ENCODE assay signal across 9 cellular contexts in the genomic region with DNA sequence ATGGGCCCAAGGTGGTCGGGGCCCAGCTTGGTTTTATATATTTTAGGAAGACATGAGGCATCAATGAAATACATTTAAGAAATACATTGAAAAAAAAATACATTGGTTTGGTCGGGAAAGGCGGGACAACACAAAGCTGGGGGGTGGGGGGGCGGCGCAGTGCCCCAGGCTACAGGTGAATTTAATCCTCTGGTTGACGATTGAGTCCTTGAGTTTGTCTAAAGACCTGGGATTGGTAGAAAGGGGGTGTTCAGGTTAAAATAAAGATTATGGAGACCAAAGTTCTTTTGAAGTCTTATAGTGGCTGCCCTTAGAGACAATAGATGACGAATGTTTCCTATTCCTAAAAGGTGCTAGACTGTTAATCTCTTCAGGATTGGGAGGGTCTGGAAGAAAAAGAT. TPM values are rescaled to one million over a fixed set of nuclear protein-coding genes. Genes with fewer than 3 reads are reported as not detected.
DNase-seq lines count a peak whose midpoint lies in the region; ATAC-seq and TF ChIP-seq lines count a peak whose summit lies in the region.
"Had no signal": no experiment of that assay in that cellular context is flagged by ENCODE, and none has a peak within 500 bp of the region (broad histone marks: within the 10 kb centered on the region; RNA-seq: fewer than 3 reads in every experiment).

No MANE protein-coding gene starts in this region.

- DNase-seq in GM23338 (ENCODE audit: low spot score), result no peak
- no peak for DNase-seq in activated CD8-positive, alpha-beta T cell treated with anti-CD3 and anti-CD28 coated beads, Interleukin-2, amount 10 ng/mL, durations not matched to agents 7 days and 5 days
- no peak for DNase-seq in hepatocyte (ENCODE audit: low spot score)
- DNase-seq in spleen, result no peak
- no peak for DNase-seq in A172 (ENCODE audit: low spot score)
- DNase-seq: nucleus accumbens had no signal

- TF ChIP-seq CTCF in GM23338 (conservative IDR thresholded peaks at IDR 0.05; ENCODE audit: low read depth in 2 of 2), result no peak
- TF ChIP-seq CTCF in hepatocyte (IDR thresholded peaks at IDR 0.05; ENCODE audit: poor library complexity), result no peak
- no peak for TF ChIP-seq CTCF in spleen (IDR thresholded peaks at IDR 0.05 in 8 of 11, conservative IDR thresholded peaks at IDR 0.05 in 3 of 11)

- H3K79me2 ChIP-seq in GM23338 (replicated peaks; ENCODE audit: insufficient read depth) (peaks cover 23% of the 10 kb centered on the region), hepatocyte (peaks cover 37% of the 10 kb centered on the region)

- peaks cover 18% of the 10 kb centered on the region for H3K27me3 Mint-ChIP-seq in GM23338 (ENCODE audit: insufficient read depth, low read depth, poor library complexity)
- no peaks in the 10 kb centered on the region for H3K27me3 Mint-ChIP-seq in activated CD8-positive, alpha-beta T cell treated with anti-CD3 and anti-CD28 coated beads, Interleukin-2, amount 10 ng/mL, durations not matched to agents 7 days and 5 days (ENCODE audit: low read depth)

- peaks cover 8% of the 10 kb centered on the region; the same call in 2 of the 3 replicates for H3K36me3 Mint-ChIP-seq in GM23338 (ENCODE audit: low read depth)
- H3K36me3 Mint-ChIP-seq in activated CD8-positive, alpha-beta T cell treated with anti-CD3 and anti-CD28 coated beads, Interleukin-2, amount 10 ng/mL, durations not matched to agents 7 days and 5 days (ENCODE audit: low read depth), result peaks cover 66% of the 10 kb centered on the region

- ATAC-seq in GM23338 (no peak), GM18502 (IDR thresholded peaks at IDR 0.05; ENCODE audit: poor library complexity, unreplicated experiment) (no peak), GM21786 (IDR thresholded peaks at IDR 0.05; ENCODE audit: unreplicated experiment) (no peak)
- ATAC-seq in activated CD8-positive, alpha-beta T cell treated with anti-CD3 and anti-CD28 coated beads, Interleukin-2, amount 10 ng/mL, durations not matched to agents 7 days and 5 days, result no peak
- ATAC-seq: HCT116 had no signal

- H3K27me3 ChIP-seq in GM23338 (ENCODE audit: insufficient read depth), result peaks cover 1% of the 10 kb centered on the region; the same call in 1 of the 2 replicates
- peaks cover 14% of the 10 kb centered on the region for H3K27me3 ChIP-seq in hepatocyte
- peaks cover 0 to 5% (median 0%) of the 10 kb centered on the region in 7 donors for H3K27me3 ChIP-seq in spleen (replicated peaks in 1 of 7)

- H3K9me3 ChIP-seq in hepatocyte (ENCODE audit: low read depth) (no peaks in the 10 kb centered on the region), spleen (no peaks in the 10 kb centered on the region)

- H4K20me1 ChIP-seq in GM23338 (replicated peaks; ENCODE audit: insufficient read depth) (peaks cover 10% of the 10 kb centered on the region), hepatocyte (ENCODE audit: insufficient read depth, poor library complexity, severe bottlenecking) (no peaks in the 10 kb centered on the region)

- CTCF ChIA-PET in activated CD8-positive, alpha-beta T cell treated with anti-CD3 and anti-CD28 coated beads, Interleukin-2, amount 10 ng/mL, durations not matched to agents 7 days and 5 days (lab: Charles Lee), result interaction anchor here (0.8 to 4.0 kb wide), 18 partner anchors 8 to 202 kb away, joined by 3 to 38 read pairs (median 4); partner anchors contain the start of genes IFITM2 and PGGHG

- peak overlapping the region; percentile 74; the same call in 1 of the 2 replicates for H3K27ac Mint-ChIP-seq in GM23338
- H3K27ac Mint-ChIP-seq in activated CD8-positive, alpha-beta T cell treated with anti-CD3 and anti-CD28 coated beads, Interleukin-2, amount 10 ng/mL, durations not matched to agents 7 days and 5 days, result peak overlapping the region; percentile 98

- peaks cover 61% of the 10 kb centered on the region for H3K4me1 Mint-ChIP-seq in GM23338
- H3K4me1 Mint-ChIP-seq in activated CD8-positive, alpha-beta T cell treated with anti-CD3 and anti-CD28 coated beads, Interleukin-2, amount 10 ng/mL, durations not matched to agents 7 days and 5 days (ENCODE audit: low read depth), result peaks cover 22% of the 10 kb centered on the region

- no peak overlapping the region for H2AFZ ChIP-seq in GM23338
- H2AFZ ChIP-seq in hepatocyte, result no peak overlapping the region

- TF ChIP-seq POLR2A in spleen (IDR thresholded peaks at IDR 0.05), result no peak

- H3K36me3 ChIP-seq in GM23338 (ENCODE audit: insufficient read depth) (no peaks in the 10 kb centered on the region), hepatocyte (replicated peaks; ENCODE audit: insufficient read depth, low read depth) (no peaks in the 10 kb centered on the region), spleen (peaks cover 0 to 22% (median 8%) of the 10 kb centered on the region in 6 donors)

- no peaks in the 10 kb centered on the region for H3K9me2 ChIP-seq in GM23338 (ENCODE audit: insufficient read depth)
- no peaks in the 10 kb centered on the region for H3K9me2 ChIP-seq in hepatocyte (replicated peaks; ENCODE audit: insufficient read depth)

- H3K27ac ChIP-seq in GM23338 (ENCODE audit: low read depth) (peak overlapping the region; percentile 32), hepatocyte (no peak overlapping the region), spleen (peak overlapping the region; percentile 84 to 98 (median 96))

- intact Hi-C loops in spleen (cut with DNase I; ENCODE audit: low total_unique reads), result no loop called here

- peaks cover 44% of the 10 kb centered on the region for H3K4me1 ChIP-seq in GM23338 (ENCODE audit: insufficient read depth)
- H3K4me1 ChIP-seq in hepatocyte (ENCODE audit: insufficient read depth), result peaks cover 42% of the 10 kb centered on the region
- peaks cover 24 to 78% (median 58%) of the 10 kb centered on the region in 6 donors for H3K4me1 ChIP-seq in spleen

- H3K4me3 ChIP-seq in GM23338, result peak overlapping the region; percentile 70
- no peak overlapping the region for H3K4me3 ChIP-seq in hepatocyte
- H3K4me3 ChIP-seq in spleen, result peak overlapping the region; percentile 64 to 89 (median 68)

- 37% methylated on average over 7 of the region's 7 CpGs for WGBS in hepatocyte (ENCODE audit: low lambda C conversion rate, missing lambda C conversion rate)
- WGBS in spleen, 5 donors, result 52 to 76% (median 69%) methylated on average over 7 of the region's 7 CpGs

- H3K4me2 ChIP-seq in GM23338 (peak overlapping the region; percentile 84), hepatocyte (peak overlapping the region; percentile 84)

- POLR2A ChIA-PET in activated CD8-positive, alpha-beta T cell treated with anti-CD3 and anti-CD28 coated beads, Interleukin-2, amount 10 ng/mL, durations not matched to agents 7 days and 5 days (lab: Charles Lee), result interaction anchor here (0.7 to 4.8 kb wide), 26 partner anchors 8 to 404 kb away, joined by 3 to 73 read pairs (median 9); partner anchors contain the start of genes BET1L, IFITM2, IFITM5 and NLRP6

- peak overlapping the region; percentile 65 for H3K4me3 Mint-ChIP-seq in GM23338
- peak overlapping the region; percentile 87 for H3K4me3 Mint-ChIP-seq in activated CD8-positive, alpha-beta T cell treated with anti-CD3 and anti-CD28 coated beads, Interleukin-2, amount 10 ng/mL, durations not matched to agents 7 days and 5 days

- H3K9me3 Mint-ChIP-seq in GM23338, result no peaks in the 10 kb centered on the region
- no peaks in the 10 kb centered on the region for H3K9me3 Mint-ChIP-seq in activated CD8-positive, alpha-beta T cell treated with anti-CD3 and anti-CD28 coated beads, Interleukin-2, amount 10 ng/mL, durations not matched to agents 7 days and 5 days (ENCODE audit: insufficient read depth)

- peaks cover 25% of the 10 kb centered on the region for H3F3A ChIP-seq in GM23338 (replicated peaks; ENCODE audit: low read depth)

RNA-seq across cellular contexts. Expression of gene IFITM1, which starts 3.1 kb away (rescaled TPM):
- total RNA-seq in GM23338 (2014; rRNA removed; shearing (Covaris generic)), result 396 and 409 TPM in 2 replicates
- polyA plus RNA-seq in GM23338 (2016; fragmentation: Nextera tagmentation; extraction: Ambion mirVana), result 1,180 and 1,194 TPM in 2 replicates
- total RNA-seq in activated CD8-positive, alpha-beta T cell treated with anti-CD3 and anti-CD28 coated beads, Interleukin-2, amount 10 ng/mL, durations not matched to agents 7 days and 5 days, result 1,000 to 10,000 TPM; 1,265 to 1,278 TPM
- 98.0 and 98.9 TPM in 2 replicates for total RNA-seq in hepatocyte
- 159 and 201 TPM in 2 replicates for polyA plus RNA-seq in hepatocyte
- total RNA-seq in spleen, result 100 to 1,000 TPM; 333 to 670 (median 510) TPM
- 100 to 1,000 TPM; 314 to 496 (median 327) TPM for polyA plus RNA-seq in spleen
- total RNA-seq in A172 (2014; rRNA removed; shearing (Covaris generic)), result 3.1 and 4.5 TPM in 2 replicates

RNA-seq across cellular contexts. Expression of gene IFITM3, which starts 3.8 kb away (rescaled TPM):
- total RNA-seq in GM23338 (2014; rRNA removed; shearing (Covaris generic)), result 72.4 and 82.3 TPM in 2 replicates
- polyA plus RNA-seq in GM23338 (2016; fragmentation: Nextera tagmentation; extraction: Ambion mirVana) (829 and 840 TPM in 2 replicates), hepatocyte (2,035 and 2,121 TPM in 2 replicates), spleen (100 to 1,000 TPM; 391 to 618 (median 599) TPM)
- total RNA-seq in activated CD8-positive, alpha-beta T cell treated with anti-CD3 and anti-CD28 coated beads, Interleukin-2, amount 10 ng/mL, durations not matched to agents 7 days and 5 days, result 100 to 1,000 TPM; 174 to 182 TPM
- total RNA-seq in hepatocyte (166 and 182 TPM in 2 replicates), spleen (100 to 1,000 TPM; 314 to 942 (median 472) TPM)
- total RNA-seq in A172 (2014; rRNA removed; shearing (Covaris generic)), result 63.1 and 73.6 TPM in 2 replicates

RNA-seq across cellular contexts. Expression of gene IFITM2, which starts 9.3 kb away (rescaled TPM):
- 57.3 and 91.2 TPM in 2 replicates for total RNA-seq in GM23338 (2014; rRNA removed; shearing (Covaris generic))
- polyA plus RNA-seq in GM23338 (2016; fragmentation: Nextera tagmentation; extraction: Ambion mirVana) (857 and 906 TPM in 2 replicates), hepatocyte (504 and 535 TPM in 2 replicates), spleen (1,000 to 10,000 TPM in 1 of 3 donors, 100 to 1,000 TPM in 2; 680 to 1,006 (median 885) TPM)
- total RNA-seq in activated CD8-positive, alpha-beta T cell treated with anti-CD3 and anti-CD28 coated beads, Interleukin-2, amount 10 ng/mL, durations not matched to agents 7 days and 5 days, result 1,000 to 10,000 TPM; 2,197 to 2,304 TPM
- total RNA-seq in hepatocyte (59.2 and 74.6 TPM in 2 replicates), spleen (1,000 to 10,000 TPM in 4 of 7 donors, 100 to 1,000 TPM in 3; 507 to 1,635 (median 1,062) TPM)
- total RNA-seq in A172 (2014; rRNA removed; shearing (Covaris generic)), result 17.6 and 22.6 TPM in 2 replicates

RNA-seq across cellular contexts. Expression of gene IFITM5, which starts 17.6 kb away (rescaled TPM):
- not detected in 2 replicates for total RNA-seq in GM23338 (2014; rRNA removed; shearing (Covaris generic))
- 0.42 TPM in 1 of 2 replicates, not detected in the other for polyA plus RNA-seq in GM23338 (2016; fragmentation: Nextera tagmentation; extraction: Ambion mirVana)
- total RNA-seq in activated CD8-positive, alpha-beta T cell treated with anti-CD3 and anti-CD28 coated beads, Interleukin-2, amount 10 ng/mL, durations not matched to agents 7 days and 5 days, result not detected
- not detected in 2 replicates for total RNA-seq in hepatocyte
- 0.36 TPM in 1 of 2 replicates, not detected in the other for polyA plus RNA-seq in hepatocyte
- not detected for total RNA-seq in spleen
- not detected for polyA plus RNA-seq in spleen
- not detected in 2 replicates for total RNA-seq in A172 (2014; rRNA removed; shearing (Covaris generic))

RNA-seq across cellular contexts. Expression of gene PGGHG, which starts 28.0 kb away (rescaled TPM):
- total RNA-seq in GM23338 (2014; rRNA removed; shearing (Covaris generic)), result 45.4 and 55.8 TPM in 2 replicates
- polyA plus RNA-seq in GM23338 (2016; fragmentation: Nextera tagmentation; extraction: Ambion mirVana) (18.1 and 24.9 TPM in 2 replicates), hepatocyte (27.9 and 44.0 TPM in 2 replicates), spleen (100 to 1,000 TPM; 127 to 250 (median 134) TPM)
- 100 to 1,000 TPM; 487 to 541 TPM for total RNA-seq in activated CD8-positive, alpha-beta T cell treated with anti-CD3 and anti-CD28 coated beads, Interleukin-2, amount 10 ng/mL, durations not matched to agents 7 days and 5 days
- total RNA-seq in hepatocyte (12.0 and 19.2 TPM in 2 replicates), spleen (100 to 1,000 TPM in 6 of 7 donors, 10 to 100 TPM in 1; 53.4 to 182 (median 128) TPM)
- total RNA-seq in A172 (2014; rRNA removed; shearing (Covaris generic)), result 13.0 and 14.2 TPM in 2 replicates

Comparison
In these comparisons a context has a peak if more than half of its experiments do, and no peak if none do; other contexts are left out.
1. RNA of gene IFITM1, which starts 3.1 kb away (total RNA-seq): 1,265 to 1,278 TPM in activated CD8-positive, alpha-beta T cell treated with anti-CD3 and anti-CD28 coated beads, Interleukin-2, amount 10 ng/mL, durations not matched to agents 7 days and 5 days, 333 to 670 TPM in spleen, 396 to 409 TPM in GM23338 and 98.0 to 98.9 TPM in hepatocyte; 3.1 to 4.5 TPM in A172; every median in the first group is over 10 times any median in the second.